In the genomic region with DNA sequence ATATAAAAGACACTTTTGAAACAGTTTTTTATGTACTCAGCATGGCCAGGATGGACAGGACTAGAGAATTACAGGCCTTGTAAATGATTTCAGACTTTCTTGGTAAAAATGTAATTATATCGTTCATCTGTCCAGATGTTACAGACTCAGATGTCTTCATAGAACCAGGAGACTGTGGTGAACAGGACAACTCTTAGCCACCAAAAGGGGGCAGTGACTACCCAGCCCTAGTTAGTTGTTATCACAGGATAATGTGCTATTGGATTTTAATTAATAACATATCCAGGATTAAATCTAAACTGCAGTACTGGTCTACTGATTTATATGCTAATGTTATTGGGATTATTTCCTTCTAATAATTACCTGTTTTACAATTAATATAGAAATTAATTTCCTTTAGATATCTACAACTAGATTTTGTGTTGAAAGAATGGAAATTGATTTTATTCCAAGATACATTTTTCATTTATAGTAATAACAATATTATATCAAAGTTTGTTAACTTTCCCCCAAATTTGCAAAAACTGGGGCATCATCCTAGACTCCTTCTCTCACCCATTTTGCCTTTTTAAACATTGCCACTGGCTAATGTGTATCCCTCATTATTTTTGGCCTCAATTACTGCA, we compare ENCODE assay signal across 8 cellular contexts.
DNase-seq lines count a peak whose midpoint lies in the region; ATAC-seq and TF ChIP-seq lines count a peak whose summit lies in the region.

No MANE protein-coding gene starts in this region.

- POLR2A ChIA-PET in activated CD8-positive, alpha-beta T cell treated with anti-CD3 and anti-CD28 coated beads, Interleukin-2, amount 10 ng/mL, durations not matched to agents 7 days and 5 days (lab: Charles Lee), result no interaction called here

- CTCF ChIA-PET in Calu3 (lab: Charles Lee), result interaction anchor here (0.6 to 1.7 kb wide), 2 partner anchors 270 to 285 kb away, joined by 3 to 6 read pairs; no protein-coding TSS in a partner anchor
- CTCF ChIA-PET in activated CD8-positive, alpha-beta T cell treated with anti-CD3 and anti-CD28 coated beads, Interleukin-2, amount 10 ng/mL, durations not matched to agents 7 days and 5 days (lab: Charles Lee), result interaction anchor here (0.7 to 3.7 kb wide), 4 partner anchors 235 to 513 kb away, joined by 3 to 32 read pairs (median 3); no protein-coding TSS in a partner anchor

- H3K27ac ChIP-seq in right cardiac atrium (ENCODE audit: low read length), result no peak overlapping the region

- H3K4me1 Mint-ChIP-seq in Calu3 (ENCODE audit: low read depth, unreplicated experiment), result peaks cover 15% of the 10 kb centered on the region
- peaks cover 4% of the 10 kb centered on the region for H3K4me1 Mint-ChIP-seq in activated CD8-positive, alpha-beta T cell treated with anti-CD3 and anti-CD28 coated beads, Interleukin-2, amount 10 ng/mL, durations not matched to agents 7 days and 5 days (ENCODE audit: low read depth)

- no peaks in the 10 kb centered on the region for H3K27me3 Mint-ChIP-seq in Calu3 (ENCODE audit: unreplicated experiment)
- H3K27me3 Mint-ChIP-seq in activated CD8-positive, alpha-beta T cell treated with anti-CD3 and anti-CD28 coated beads, Interleukin-2, amount 10 ng/mL, durations not matched to agents 7 days and 5 days (ENCODE audit: low read depth), result no peaks in the 10 kb centered on the region

- no peaks in the 10 kb centered on the region for H3K9me3 ChIP-seq in right cardiac atrium (ENCODE audit: control insufficient read depth, low read length)

- peak; percentile 22 for TF ChIP-seq CTCF in Calu3 (IDR thresholded peaks at IDR 0.05; ENCODE audit: unreplicated experiment)

- no peaks in the 10 kb centered on the region for H3K27me3 ChIP-seq in right cardiac atrium (ENCODE audit: control insufficient read depth, insufficient read depth)

- no TSS peak for BruUV-seq in Calu3 (replicated peaks; lab: Mats Ljungman, UMichigan)

- H3K9me3 Mint-ChIP-seq in Calu3 (ENCODE audit: low read depth, unreplicated experiment), result no peaks in the 10 kb centered on the region
- no peaks in the 10 kb centered on the region for H3K9me3 Mint-ChIP-seq in activated CD8-positive, alpha-beta T cell treated with anti-CD3 and anti-CD28 coated beads, Interleukin-2, amount 10 ng/mL, durations not matched to agents 7 days and 5 days (ENCODE audit: insufficient read depth)

- peak; percentile 45 for ATAC-seq in HG02885 (IDR thresholded peaks at IDR 0.05; ENCODE audit: poor library complexity, unreplicated experiment)
- peak; percentile 57 for ATAC-seq in activated CD8-positive, alpha-beta T cell treated with anti-CD3 and anti-CD28 coated beads, Interleukin-2, amount 10 ng/mL, durations not matched to agents 7 days and 5 days
- peak; percentile 80 to 82 for ATAC-seq in right cardiac atrium
- ATAC-seq in GM21447 (IDR thresholded peaks at IDR 0.05; ENCODE audit: unreplicated experiment), result no peak
- no peak for ATAC-seq in HG03571 (IDR thresholded peaks at IDR 0.05; ENCODE audit: unreplicated experiment)

- intact Hi-C loops in Calu3 (cut with micrococcal nuclease; ENCODE audit: unreplicated experiment) (loop anchor here (1.0 to 5.0 kb wide), 3 partner anchors 140 to 285 kb away; partner anchors contain the start of gene CDC20B), right cardiac atrium (cut with DNase I) (loop anchor here (5.0 to 10.0 kb wide), 2 partner anchors 62 to 285 kb away; no protein-coding TSS in a partner anchor)

- DNase-seq in Calu3 (peak; percentile 22), right cardiac atrium (no peak), stromal cell of bone marrow (ENCODE audit: low read depth) (peak; percentile 50)
- DNase-seq in activated CD8-positive, alpha-beta T cell treated with anti-CD3 and anti-CD28 coated beads, Interleukin-2, amount 10 ng/mL, durations not matched to agents 7 days and 5 days, result peak; percentile 40
- no peak for DNase-seq in effector CD8-positive, alpha-beta T cell (lab: John Stamatoyannopoulos, UW)

- peaks cover 6% of the 10 kb centered on the region for H3K36me3 Mint-ChIP-seq in Calu3 (ENCODE audit: insufficient read depth, unreplicated experiment)
- H3K36me3 Mint-ChIP-seq in activated CD8-positive, alpha-beta T cell treated with anti-CD3 and anti-CD28 coated beads, Interleukin-2, amount 10 ng/mL, durations not matched to agents 7 days and 5 days (ENCODE audit: low read depth), result peaks cover 23% of the 10 kb centered on the region

- H3K4me1 ChIP-seq in right cardiac atrium (ENCODE audit: control insufficient read depth, insufficient read depth, low read length), result peaks cover 2% of the 10 kb centered on the region

- no peak overlapping the region for H3K27ac Mint-ChIP-seq in Calu3 (ENCODE audit: unreplicated experiment)
- no peak overlapping the region for H3K27ac Mint-ChIP-seq in activated CD8-positive, alpha-beta T cell treated with anti-CD3 and anti-CD28 coated beads, Interleukin-2, amount 10 ng/mL, durations not matched to agents 7 days and 5 days

- no peak overlapping the region for H3K4me3 ChIP-seq in right cardiac atrium (ENCODE audit: low read length)

- no peak overlapping the region for H3K4me3 Mint-ChIP-seq in Calu3 (ENCODE audit: low read depth, unreplicated experiment)
- no peak overlapping the region for H3K4me3 Mint-ChIP-seq in activated CD8-positive, alpha-beta T cell treated with anti-CD3 and anti-CD28 coated beads, Interleukin-2, amount 10 ng/mL, durations not matched to agents 7 days and 5 days

- WGBS in right cardiac atrium, result 28% methylated on average over 1 of the region's 1 CpG

Comparison
In these comparisons a context has a peak if more than half of its experiments do, and no peak if none do; other contexts are left out.
1. DNase-seq: peak in Calu3 (single experiment), activated CD8-positive, alpha-beta T cell treated with anti-CD3 and anti-CD28 coated beads, Interleukin-2, amount 10 ng/mL, durations not matched to agents 7 days and 5 days (single experiment) and stromal cell of bone marrow (single experiment); none in right cardiac atrium (0 of 3) and effector CD8-positive, alpha-beta T cell (single experiment).
2. ATAC-seq: peak in HG02885 (single experiment), activated CD8-positive, alpha-beta T cell treated with anti-CD3 and anti-CD28 coated beads, Interleukin-2, amount 10 ng/mL, durations not matched to agents 7 days and 5 days (single experiment) and right cardiac atrium (2 of 2); none in GM21447 (single experiment) and HG03571 (single experiment).